Comparison of ENCODE assay signal across 15 cellular contexts in the genomic region with DNA sequence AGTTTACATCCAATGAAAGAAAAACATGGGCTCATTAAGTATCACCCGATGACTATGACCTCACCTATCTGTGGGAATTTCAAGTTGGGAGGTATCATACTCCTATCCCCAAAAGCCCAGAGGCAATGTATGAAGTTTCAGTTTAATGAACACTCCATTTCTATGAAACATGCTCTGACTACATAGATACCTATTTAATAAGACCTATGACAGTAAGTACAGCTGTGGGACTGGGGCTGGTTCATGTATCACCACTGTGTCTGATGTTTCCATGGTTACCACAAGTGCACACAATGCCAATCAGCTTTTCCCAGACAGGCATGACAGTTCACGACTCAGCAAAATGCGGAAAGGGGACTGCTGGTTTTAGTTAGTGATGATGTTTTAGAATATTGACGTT.
DNase-seq lines count a peak whose midpoint lies in the region; ATAC-seq and TF ChIP-seq lines count a peak whose summit lies in the region.
"Had no signal": no experiment of that assay in that cellular context is flagged by ENCODE, and none has a peak within 500 bp of the region (broad histone marks: within the 10 kb centered on the region; RNA-seq: fewer than 3 reads in every experiment).

No MANE protein-coding gene starts in this region.

- ATAC-seq in esophagus mucosa (peak; percentile 36), GM19395 (IDR thresholded peaks at IDR 0.05; ENCODE audit: unreplicated experiment) (no peak), SK-N-SH treated with all-trans-retinoic acid at 6 μM for 48 hours (no peak; the same call in 1 of the 3 replicates)
- ATAC-seq: WTC11 had no signal

- no peaks in the 10 kb centered on the region for H3K36me3 ChIP-seq in smooth muscle cell (ENCODE audit: low read depth)

- TF ChIP-seq CTCF in smooth muscle cell (IDR thresholded peaks at IDR 0.05; ENCODE audit: borderline replicate concordance, insufficient read depth, poor library complexity, severe bottlenecking): no peak

- H2AFZ ChIP-seq in smooth muscle cell (ENCODE audit: low read depth): no peak overlapping the region

- H3K4me1 ChIP-seq in smooth muscle cell (ENCODE audit: low read depth): no peaks in the 10 kb centered on the region
- H3K4me1 ChIP-seq: tibial artery had no signal

- WGBS in smooth muscle cell (ENCODE audit: low lambda C conversion rate): 90% methylated on average over 4 of the region's 4 CpGs

- no peak overlapping the region for H3K9ac ChIP-seq in smooth muscle cell (ENCODE audit: low read depth)

- peaks cover 20% of the 10 kb centered on the region for H4K20me1 ChIP-seq in smooth muscle cell (ENCODE audit: low read depth)

- H3F3A ChIP-seq in smooth muscle cell (ENCODE audit: low read depth): no peaks in the 10 kb centered on the region

- no peak overlapping the region for H3K4me3 ChIP-seq in smooth muscle cell
- H3K4me3 ChIP-seq: tibial artery had no signal

- H3K9me3 ChIP-seq in smooth muscle cell (replicated peaks; ENCODE audit: low read depth): no peaks in the 10 kb centered on the region
- H3K9me3 ChIP-seq: Caco-2, tibial artery had no signal

- peak; percentile 45 for DNase-seq in NCI-H2227 (lab: John Stamatoyannopoulos, UW; ENCODE audit: unreplicated experiment)
- no peak for DNase-seq in NCI-H2227 treated with DMSO at 0.1 percent for 48 hours (lab: John Stamatoyannopoulos, UW)
- DNase-seq in NCI-H748 treated with DMSO at 0.1 percent for 48 hours (lab: John Stamatoyannopoulos, UW): peak; percentile 9
- DNase-seq in smooth muscle cell (lab: John Stamatoyannopoulos, UW; ENCODE audit: unreplicated experiment): no peak
- DNase-seq in mucosa of gallbladder (ENCODE audit: low spot score): no peak
- DNase-seq: activated CD8-positive, alpha-beta memory T cell treated with anti-CD3 and anti-CD28 coated beads, Interleukin-2, amount 50 U/mL, for 48 hours; activated naive CD8-positive, alpha-beta T cell treated with anti-CD3 and anti-CD28 coated beads, Interleukin-2, amount 10 ng/mL, durations not matched to agents 7 days and 5 days; Caco-2; stimulated activated CD4-positive, alpha-beta T cell treated with anti-CD3 and anti-CD28 coated beads, Interleukin-1b, Interleukin-23, amount 100 ng/mL, for 48 hours; stimulated activated CD8-positive, alpha-beta memory T cell treated with anti-CD3 and anti-CD28 coated beads, Interleukin-4, amount 100 ng/mL, for 48 hours; tibial artery had no signal

- no peak overlapping the region for H3K4me2 ChIP-seq in smooth muscle cell

- peaks cover 54% of the 10 kb centered on the region for H3K79me2 ChIP-seq in smooth muscle cell (ENCODE audit: low read depth)

- H3K27me3 ChIP-seq in smooth muscle cell (ENCODE audit: low read depth): no peaks in the 10 kb centered on the region
- H3K27me3 ChIP-seq: tibial artery had no signal

- H3K27ac ChIP-seq in smooth muscle cell (ENCODE audit: low read depth): peak overlapping the region; percentile 45
- H3K27ac ChIP-seq: tibial artery had no signal

TF ChIP-seq in SK-N-SH treated with all-trans-retinoic acid at 6 μM for 48 hours, 23 proteins besides CTCF, POLR2A, EP300 and RAD21:
- no peak for TF ChIP-seq ESRRG (CRISPR knock-in tag; IDR thresholded peaks at IDR 0.05)
- no peak for TF ChIP-seq CSDC2 (CRISPR knock-in tag; IDR thresholded peaks at IDR 0.05)
- TF ChIP-seq ARNTL (CRISPR knock-in tag; IDR thresholded peaks at IDR 0.05; ENCODE audit: borderline replicate concordance, low read depth): no peak
- no peak for TF ChIP-seq GLIS3 (CRISPR knock-in tag; IDR thresholded peaks at IDR 0.05)
- no peak for TF ChIP-seq TOX (CRISPR knock-in tag; IDR thresholded peaks at IDR 0.05; ENCODE audit: borderline replicate concordance)
- TF ChIP-seq, protein P1, sequence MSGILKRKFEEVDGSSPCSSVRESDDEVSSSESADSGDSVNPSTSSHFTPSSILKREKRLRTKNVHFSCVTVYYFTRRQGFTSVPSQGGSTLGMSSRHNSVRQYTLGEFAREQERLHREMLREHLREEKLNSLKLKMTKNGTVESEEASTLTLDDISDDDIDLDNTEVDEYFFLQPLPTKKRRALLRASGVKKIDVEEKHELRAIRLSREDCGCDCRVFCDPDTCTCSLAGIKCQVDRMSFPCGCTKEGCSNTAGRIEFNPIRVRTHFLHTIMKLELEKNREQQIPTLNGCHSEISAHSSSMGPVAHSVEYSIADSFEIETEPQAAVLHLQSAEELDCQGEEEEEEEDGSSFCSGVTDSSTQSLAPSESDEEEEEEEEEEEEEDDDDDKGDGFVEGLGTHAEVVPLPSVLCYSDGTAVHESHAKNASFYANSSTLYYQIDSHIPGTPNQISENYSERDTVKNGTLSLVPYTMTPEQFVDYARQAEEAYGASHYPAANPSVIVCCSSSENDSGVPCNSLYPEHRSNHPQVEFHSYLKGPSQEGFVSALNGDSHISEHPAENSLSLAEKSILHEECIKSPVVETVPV (CRISPR knock-in tag; IDR thresholded peaks at IDR 0.05): no peak
- TF ChIP-seq PPARA (CRISPR knock-in tag; IDR thresholded peaks at IDR 0.05; ENCODE audit: borderline replicate concordance): no peak
- no peak for TF ChIP-seq RARB (CRISPR knock-in tag; IDR thresholded peaks at IDR 0.05)

Comparison
In these comparisons a context has a peak if more than half of its experiments do, and no peak if none do; other contexts are left out.
1. DNase-seq: peak in NCI-H2227 (single experiment) and NCI-H748 treated with DMSO at 0.1 percent for 48 hours (single experiment); none in NCI-H2227 treated with DMSO at 0.1 percent for 48 hours (single experiment), smooth muscle cell (single experiment) and mucosa of gallbladder (single experiment).